ENCODE assay signal across 13 cellular contexts in the genomic region with DNA sequence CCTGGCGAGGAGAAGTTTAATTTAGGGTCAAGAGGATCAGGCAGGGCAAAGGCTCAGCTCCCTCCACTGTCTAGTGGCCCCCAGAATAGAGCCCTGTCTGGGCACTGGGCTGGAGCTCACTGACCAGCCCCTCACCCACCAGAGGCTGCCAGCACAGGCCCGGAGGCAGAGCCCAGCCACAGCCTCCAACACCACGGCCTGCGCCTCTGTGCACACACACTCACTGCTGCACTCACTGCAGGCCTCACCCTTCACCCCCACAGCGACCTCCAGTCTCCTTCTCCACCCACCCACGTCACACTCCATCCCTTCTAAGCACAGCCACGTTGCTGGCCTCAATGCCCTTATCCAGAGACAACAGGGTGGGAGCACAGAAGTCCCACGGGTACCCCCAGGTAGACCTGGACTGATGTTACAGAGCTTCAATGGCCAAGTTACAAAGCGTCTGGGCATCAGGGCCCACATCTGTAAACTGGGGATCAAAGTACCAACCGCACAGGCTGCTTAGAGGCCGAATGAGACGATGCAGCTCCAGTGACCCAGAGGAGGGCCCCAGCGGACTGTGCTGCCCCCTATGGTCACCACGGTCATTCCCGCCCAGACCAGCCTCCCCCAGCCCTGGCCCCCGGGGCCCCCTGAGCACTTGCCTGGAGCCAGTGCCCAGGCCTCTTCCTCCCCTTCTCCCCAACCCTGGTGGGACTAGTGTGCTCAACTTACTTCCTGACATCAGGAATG. TPM values are rescaled to one million over a fixed set of nuclear protein-coding genes. Genes with fewer than 3 reads are reported as not detected.
DNase-seq lines count a peak whose midpoint lies in the region; ATAC-seq, FAIRE-seq and TF ChIP-seq lines count a peak whose summit lies in the region.
"Had no signal": no experiment of that assay in that cellular context is flagged by ENCODE, and none has a peak within 500 bp of the region (broad histone marks: within the 10 kb centered on the region; RNA-seq: fewer than 3 reads in every experiment).

No MANE protein-coding gene starts in this region.

- peaks cover 61% of the 10 kb centered on the region for H3K4me1 ChIP-seq in Loucy (ENCODE audit: insufficient read depth, low read length, poor library complexity, severe bottlenecking)

- peaks cover 63% of the 10 kb centered on the region; the same call in 1 of the 2 replicates for H3K36me3 ChIP-seq in Loucy (ENCODE audit: insufficient read depth, low read length)

- H3K4me3 ChIP-seq in Loucy (ENCODE audit: low read length, poor library complexity, severe bottlenecking) (no peak overlapping the region), fibroblast of mammary gland (ENCODE audit: control insufficient read depth, low read depth, low read length) (no peak overlapping the region)
- H3K4me3 ChIP-seq: upper lobe of left lung had no signal

- H3K9me3 Mint-ChIP-seq in activated T-cell treated with anti-CD3 and anti-CD28 coated beads, Interleukin-2, amount 50 U/mL, for 24 hours: no peaks in the 10 kb centered on the region
- no peaks in the 10 kb centered on the region for H3K9me3 Mint-ChIP-seq in stimulated activated effector memory CD8-positive, alpha-beta T cell treated with anti-CD3 and anti-CD28 coated beads, Interleukin-12 subunit alpha, Interleukin-12 subunit beta, amount 100 ng/mL, for 72 hours
- H3K9me3 Mint-ChIP-seq: activated CD4-positive, alpha-beta memory T cell treated with anti-CD3 and anti-CD28 coated beads for 36 hours had no signal

- peaks cover 24% of the 10 kb centered on the region for H3K4me1 Mint-ChIP-seq in activated T-cell treated with anti-CD3 and anti-CD28 coated beads, Interleukin-2, amount 50 U/mL, for 24 hours (ENCODE audit: low read depth)
- peaks cover 50% of the 10 kb centered on the region for H3K4me1 Mint-ChIP-seq in stimulated activated effector memory CD8-positive, alpha-beta T cell treated with anti-CD3 and anti-CD28 coated beads, Interleukin-12 subunit alpha, Interleukin-12 subunit beta, amount 100 ng/mL, for 72 hours

- intact Hi-C loops in left colon (cut with DNase I, micrococcal nuclease): no loop called here

- peak overlapping the region; percentile 21 for H3K9ac ChIP-seq in Loucy (ENCODE audit: low read depth, low read length, poor library complexity, severe bottlenecking)

- peak; percentile 26; the same call in 1 of the 2 replicates for TF ChIP-seq CTCF in Loucy (conservative IDR thresholded peaks at IDR 0.05; ENCODE audit: low read length)
- peak; percentile 0 for TF ChIP-seq CTCF in fibroblast of mammary gland (conservative IDR thresholded peaks at IDR 0.05; ENCODE audit: control insufficient read depth, insufficient read depth, low read depth, low read length)

- H3K36me3 Mint-ChIP-seq in activated T-cell treated with anti-CD3 and anti-CD28 coated beads, Interleukin-2, amount 50 U/mL, for 24 hours (ENCODE audit: low read depth): peaks cover 89% of the 10 kb centered on the region
- H3K36me3 Mint-ChIP-seq in stimulated activated effector memory CD8-positive, alpha-beta T cell treated with anti-CD3 and anti-CD28 coated beads, Interleukin-12 subunit alpha, Interleukin-12 subunit beta, amount 100 ng/mL, for 72 hours: peaks cover 74% of the 10 kb centered on the region

- H2AFZ ChIP-seq in Loucy (ENCODE audit: low read length): no peak overlapping the region

- H4K20me1 ChIP-seq in Loucy (ENCODE audit: insufficient read depth, low read length, poor library complexity, severe bottlenecking): peaks cover 3% of the 10 kb centered on the region

- H3K27ac Mint-ChIP-seq in activated T-cell treated with anti-CD3 and anti-CD28 coated beads, Interleukin-2, amount 50 U/mL, for 24 hours: peak overlapping the region; percentile 40
- H3K27ac Mint-ChIP-seq in stimulated activated effector memory CD8-positive, alpha-beta T cell treated with anti-CD3 and anti-CD28 coated beads, Interleukin-12 subunit alpha, Interleukin-12 subunit beta, amount 100 ng/mL, for 72 hours: peak overlapping the region; percentile 87

- FAIRE-seq in H54 (lab: Jason Lieb, UNC): no peak
- FAIRE-seq: islet of Langerhans had no signal

- H3F3A ChIP-seq in Loucy (ENCODE audit: low read depth): peaks cover 11% of the 10 kb centered on the region

- no peak overlapping the region for H3K4me2 ChIP-seq in Loucy (ENCODE audit: low read depth, low read length, poor library complexity, severe bottlenecking)

- no peaks in the 10 kb centered on the region for H3K9me2 ChIP-seq in Loucy (replicated peaks; ENCODE audit: low read depth, low read length)

- no peak for ATAC-seq in stimulated activated effector memory CD8-positive, alpha-beta T cell treated with anti-CD3 and anti-CD28 coated beads, Interleukin-12 subunit alpha, Interleukin-12 subunit beta, amount 100 ng/mL, for 72 hours
- no peak for ATAC-seq in left colon

- H3K79me2 ChIP-seq in Loucy (ENCODE audit: insufficient read depth, low read length): peaks cover 15% of the 10 kb centered on the region

- no peaks in the 10 kb centered on the region for H3K27me3 Mint-ChIP-seq in activated T-cell treated with anti-CD3 and anti-CD28 coated beads, Interleukin-2, amount 50 U/mL, for 24 hours
- H3K27me3 Mint-ChIP-seq: activated CD4-positive, alpha-beta memory T cell treated with anti-CD3 and anti-CD28 coated beads for 36 hours had no signal

- no peaks in the 10 kb centered on the region for H3K9me3 ChIP-seq in Loucy (ENCODE audit: insufficient read depth, low read depth, low read length)
- H3K9me3 ChIP-seq: upper lobe of left lung had no signal

- H3K4me3 Mint-ChIP-seq in activated T-cell treated with anti-CD3 and anti-CD28 coated beads, Interleukin-2, amount 50 U/mL, for 24 hours: no peak overlapping the region
- H3K4me3 Mint-ChIP-seq in stimulated activated effector memory CD8-positive, alpha-beta T cell treated with anti-CD3 and anti-CD28 coated beads, Interleukin-12 subunit alpha, Interleukin-12 subunit beta, amount 100 ng/mL, for 72 hours: no peak overlapping the region
- H3K4me3 Mint-ChIP-seq: activated CD4-positive, alpha-beta memory T cell treated with anti-CD3 and anti-CD28 coated beads for 36 hours had no signal

- no peak for TF ChIP-seq POLR2A in H54 (IDR thresholded peaks at IDR 0.05; ENCODE audit: low read depth, low read length)

- peaks cover 4% of the 10 kb centered on the region for H3K27me3 ChIP-seq in Loucy (ENCODE audit: insufficient read depth, low read length, poor library complexity, severe bottlenecking)
- H3K27me3 ChIP-seq: upper lobe of left lung had no signal

- no peak for DNase-seq in activated T-cell treated with anti-CD3 and anti-CD28 coated beads, Interleukin-2, amount 50 U/mL, for 24 hours
- DNase-seq in activated T-cell treated with anti-CD3 and anti-CD28 coated beads, Interleukin-2, amount 50 U/mL, for 48 hours: no peak
- DNase-seq in fibroblast of mammary gland (ENCODE audit: low read depth): no peak
- no peak for DNase-seq in stimulated activated effector memory CD8-positive, alpha-beta T cell treated with anti-CD3 and anti-CD28 coated beads, Interleukin-12 subunit alpha, Interleukin-12 subunit beta, amount 100 ng/mL, for 72 hours (ENCODE audit: low spot score in 2 of 2)
- no peak for DNase-seq in SW480 (ENCODE audit: low spot score)
- DNase-seq in left colon: no peak
- DNase-seq in H54 (ENCODE audit: insufficient read length, low spot score): no peak
- DNase-seq: activated CD4-positive, alpha-beta memory T cell treated with anti-CD3 and anti-CD28 coated beads for 36 hours; activated naive CD4-positive, alpha-beta T cell treated with Interleukin-2 at 50 U/mL for 16 hours; NCI-H2081 treated with DMSO at 0.1 percent for 48 hours; upper lobe of left lung had no signal

RNA-seq across cellular contexts. Expression of a gene that starts 4.5 kb away (rescaled TPM):
- total RNA-seq in left colon: 10 to 100 TPM; 62.5 to 64.4 TPM

RNA-seq across cellular contexts. Expression of a gene that starts 24.4 kb away (rescaled TPM):
- 10 to 100 TPM; 10.2 to 10.8 TPM for total RNA-seq in left colon

RNA-seq across cellular contexts. Expression of a gene that starts 24.8 kb away (rescaled TPM):
- 10 to 100 TPM; 69.2 to 74.9 TPM for total RNA-seq in left colon
